In genomic region chr10:72037811-72038210, GRCh38 we compare ENCODE assay signal across 1 cellular context.
TF ChIP-seq lines count a peak whose summit lies in the region.

No MANE protein-coding gene starts in this region.

TF ChIP-seq in GM23338, 12 proteins besides CTCF, POLR2A, EP300 and RAD21:
- TF ChIP-seq ZNF462 (CRISPR knock-in tag; IDR thresholded peaks at IDR 0.05) (no peak), ZNF331 (CRISPR knock-in tag; IDR thresholded peaks at IDR 0.05; ENCODE audit: low read depth) (no peak), EZH2 (IDR thresholded peaks at IDR 0.05; ENCODE audit: low read depth, unreplicated experiment) (no peak), ETS1 (IDR thresholded peaks at IDR 0.05) (no peak), STAT1 (IDR thresholded peaks at IDR 0.05; ENCODE audit: unreplicated experiment) (no peak), ZNF114 (CRISPR knock-in tag; IDR thresholded peaks at IDR 0.05) (no peak), POLR2AphosphoS5 (IDR thresholded peaks at IDR 0.05; ENCODE audit: low read depth) (no peak), JUNB (IDR thresholded peaks at IDR 0.05; ENCODE audit: unreplicated experiment) (no peak)
- TF ChIP-seq, protein P1, sequence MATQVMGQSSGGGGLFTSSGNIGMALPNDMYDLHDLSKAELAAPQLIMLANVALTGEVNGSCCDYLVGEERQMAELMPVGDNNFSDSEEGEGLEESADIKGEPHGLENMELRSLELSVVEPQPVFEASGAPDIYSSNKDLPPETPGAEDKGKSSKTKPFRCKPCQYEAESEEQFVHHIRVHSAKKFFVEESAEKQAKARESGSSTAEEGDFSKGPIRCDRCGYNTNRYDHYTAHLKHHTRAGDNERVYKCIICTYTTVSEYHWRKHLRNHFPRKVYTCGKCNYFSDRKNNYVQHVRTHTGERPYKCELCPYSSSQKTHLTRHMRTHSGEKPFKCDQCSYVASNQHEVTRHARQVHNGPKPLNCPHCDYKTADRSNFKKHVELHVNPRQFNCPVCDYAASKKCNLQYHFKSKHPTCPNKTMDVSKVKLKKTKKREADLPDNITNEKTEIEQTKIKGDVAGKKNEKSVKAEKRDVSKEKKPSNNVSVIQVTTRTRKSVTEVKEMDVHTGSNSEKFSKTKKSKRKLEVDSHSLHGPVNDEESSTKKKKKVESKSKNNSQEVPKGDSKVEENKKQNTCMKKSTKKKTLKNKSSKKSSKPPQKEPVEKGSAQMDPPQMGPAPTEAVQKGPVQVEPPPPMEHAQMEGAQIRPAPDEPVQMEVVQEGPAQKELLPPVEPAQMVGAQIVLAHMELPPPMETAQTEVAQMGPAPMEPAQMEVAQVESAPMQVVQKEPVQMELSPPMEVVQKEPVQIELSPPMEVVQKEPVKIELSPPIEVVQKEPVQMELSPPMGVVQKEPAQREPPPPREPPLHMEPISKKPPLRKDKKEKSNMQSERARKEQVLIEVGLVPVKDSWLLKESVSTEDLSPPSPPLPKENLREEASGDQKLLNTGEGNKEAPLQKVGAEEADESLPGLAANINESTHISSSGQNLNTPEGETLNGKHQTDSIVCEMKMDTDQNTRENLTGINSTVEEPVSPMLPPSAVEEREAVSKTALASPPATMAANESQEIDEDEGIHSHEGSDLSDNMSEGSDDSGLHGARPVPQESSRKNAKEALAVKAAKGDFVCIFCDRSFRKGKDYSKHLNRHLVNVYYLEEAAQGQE (IDR thresholded peaks at IDR 0.05; ENCODE audit: unreplicated experiment) = no peak
